In the genomic region with DNA sequence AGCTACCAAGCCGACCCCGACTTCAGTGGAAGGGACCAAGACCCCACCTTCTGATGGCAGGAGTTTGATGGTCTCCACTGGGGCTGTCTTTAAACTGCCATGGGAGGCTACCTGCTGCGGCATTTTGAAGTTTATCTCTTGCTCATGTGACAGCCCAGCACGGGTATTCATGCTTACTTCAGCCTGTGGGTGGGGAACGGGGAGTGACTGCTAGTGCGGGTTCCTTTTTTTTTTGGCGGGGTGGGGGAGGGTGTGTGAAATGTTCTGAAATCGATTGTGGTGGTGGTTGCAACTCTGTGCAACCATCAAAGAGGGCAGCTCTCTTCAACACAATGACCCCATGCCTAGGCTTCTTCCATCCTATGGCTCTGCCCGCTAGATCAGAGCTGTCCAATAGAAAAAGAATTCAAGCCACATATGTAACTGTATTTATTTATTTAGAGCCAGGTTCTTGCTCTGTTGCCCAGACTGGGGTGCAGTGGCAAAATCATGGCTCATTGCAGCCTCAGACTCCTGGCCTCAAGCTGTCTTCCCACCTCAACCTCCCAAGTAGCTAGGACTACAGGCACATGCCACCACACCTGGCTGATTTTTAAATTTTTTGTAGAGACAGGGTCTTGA, we compare ENCODE assay signal across 11 cellular contexts. TPM values are rescaled to one million over a fixed set of nuclear protein-coding genes. Genes with fewer than 3 reads are reported as not detected.
A peak's percentile ranks its signal among the peaks of the same experiment; 100 is the strongest.
DNase-seq lines count a peak whose midpoint lies in the region; ATAC-seq lines count a peak whose summit lies in the region.
"Had no signal": no experiment of that assay in that cellular context is flagged by ENCODE, and none has a peak within 500 bp of the region (broad histone marks: within the 10 kb centered on the region; RNA-seq: fewer than 3 reads in every experiment).

No MANE protein-coding gene starts in this region.

- CTCF ChIA-PET in activated CD4-positive, alpha-beta memory T cell treated with anti-CD3 and anti-CD28 coated beads for 36 hours (lab: Charles Lee) = interaction anchor here (0.7 to 1.7 kb wide), 4 partner anchors 12 to 54 kb away, joined by 3 to 4 read pairs (median 3); a partner anchor contains a TSS

- peaks cover 29% of the 10 kb centered on the region for H3K36me3 Mint-ChIP-seq in activated CD4-positive, alpha-beta memory T cell treated with anti-CD3 and anti-CD28 coated beads for 36 hours
- peaks cover 33% of the 10 kb centered on the region for H3K36me3 Mint-ChIP-seq in stimulated activated memory B cell treated with anti-CD40 and anti-IgM and Interleukin-4, amounts not matched to agents 10 μg/mL and 1 μg/mL and 100 μg/mL, for 72 hours

- peak overlapping the region; percentile 83 for H3K27ac Mint-ChIP-seq in activated CD4-positive, alpha-beta memory T cell treated with anti-CD3 and anti-CD28 coated beads for 36 hours
- H3K27ac Mint-ChIP-seq in stimulated activated memory B cell treated with anti-CD40 and anti-IgM and Interleukin-4, amounts not matched to agents 10 μg/mL and 1 μg/mL and 100 μg/mL, for 72 hours = peak overlapping the region; percentile 93

- peaks cover 89% of the 10 kb centered on the region for H3K4me1 Mint-ChIP-seq in activated CD4-positive, alpha-beta memory T cell treated with anti-CD3 and anti-CD28 coated beads for 36 hours (ENCODE audit: low read depth)
- H3K4me1 Mint-ChIP-seq in stimulated activated memory B cell treated with anti-CD40 and anti-IgM and Interleukin-4, amounts not matched to agents 10 μg/mL and 1 μg/mL and 100 μg/mL, for 72 hours = peaks cover 92% of the 10 kb centered on the region

- POLR2A ChIA-PET in activated CD4-positive, alpha-beta memory T cell treated with anti-CD3 and anti-CD28 coated beads for 36 hours (lab: Charles Lee) = interaction anchor here (0.8 to 2.8 kb wide), 4 partner anchors 12 to 21 kb away, joined by 3 to 10 read pairs (median 6); no protein-coding TSS in a partner anchor

- in situ Hi-C loops in KBM-7 (cut with MboI; ENCODE audit: low pct_unique_long_range_greater_than_20kb, low sequenced_read_pairs) = no loop called here

- no peaks in the 10 kb centered on the region for H3K27me3 Mint-ChIP-seq in activated CD4-positive, alpha-beta memory T cell treated with anti-CD3 and anti-CD28 coated beads for 36 hours
- no peaks in the 10 kb centered on the region for H3K27me3 Mint-ChIP-seq in stimulated activated memory B cell treated with anti-CD40 and anti-IgM and Interleukin-4, amounts not matched to agents 10 μg/mL and 1 μg/mL and 100 μg/mL, for 72 hours

- H3K4me3 Mint-ChIP-seq in activated CD4-positive, alpha-beta memory T cell treated with anti-CD3 and anti-CD28 coated beads for 36 hours = peak overlapping the region; percentile 26
- H3K4me3 Mint-ChIP-seq in stimulated activated memory B cell treated with anti-CD40 and anti-IgM and Interleukin-4, amounts not matched to agents 10 μg/mL and 1 μg/mL and 100 μg/mL, for 72 hours = peak overlapping the region; percentile 4

- intact Hi-C loops in activated CD4-positive, alpha-beta memory T cell treated with anti-CD3 and anti-CD28 coated beads for 36 hours (cut with micrococcal nuclease) = loop anchor here (2.0 kb wide), 1 partner anchor 14 kb away; no protein-coding TSS in a partner anchor

- H3K9me3 Mint-ChIP-seq in activated CD4-positive, alpha-beta memory T cell treated with anti-CD3 and anti-CD28 coated beads for 36 hours = no peaks in the 10 kb centered on the region
- no peaks in the 10 kb centered on the region for H3K9me3 Mint-ChIP-seq in stimulated activated memory B cell treated with anti-CD40 and anti-IgM and Interleukin-4, amounts not matched to agents 10 μg/mL and 1 μg/mL and 100 μg/mL, for 72 hours

- ATAC-seq in stimulated activated memory B cell treated with anti-CD40 and anti-IgM and Interleukin-4, amounts not matched to agents 10 μg/mL and 1 μg/mL and 100 μg/mL, for 72 hours = peak; percentile 78

- DNase-seq in activated CD8-positive, alpha-beta memory T cell treated with anti-CD3 and anti-CD28 coated beads, Interleukin-2, amount 50 U/mL, for 4 hours = peak; percentile 50
- no peak for DNase-seq in activated CD8-positive, alpha-beta memory T cell treated with anti-CD3 and anti-CD28 coated beads, Interleukin-2, amount 50 U/mL, for 48 hours
- DNase-seq in KBM-7 = peak; percentile 64
- peak; percentile 66 for DNase-seq in activated CD4-positive, alpha-beta memory T cell treated with anti-CD3 and anti-CD28 coated beads for 36 hours
- no peak for DNase-seq in NCI-H2196 treated with DMSO at 0.1 percent for 48 hours (lab: John Stamatoyannopoulos, UW; ENCODE audit: unreplicated experiment)
- DNase-seq in T-helper 9 cell = no peak
- no peak for DNase-seq in COR-L47 (lab: John Stamatoyannopoulos, UW)
- DNase-seq: H7, NCI-H774, upper lobe of left lung had no signal

RNA-seq across cellular contexts. Expression of a gene that starts 53.7 kb away (rescaled TPM):
- 100 to 1,000 TPM; 111 to 114 TPM for total RNA-seq in activated CD4-positive, alpha-beta memory T cell treated with anti-CD3 and anti-CD28 coated beads for 36 hours

Comparison
In these comparisons a context has a peak if more than half of its experiments do, and no peak if none do; other contexts are left out.
1. DNase-seq: peak in activated CD8-positive, alpha-beta memory T cell treated with anti-CD3 and anti-CD28 coated beads, Interleukin-2, amount 50 U/mL, for 4 hours (single experiment), KBM-7 (single experiment) and activated CD4-positive, alpha-beta memory T cell treated with anti-CD3 and anti-CD28 coated beads for 36 hours (single experiment); none in activated CD8-positive, alpha-beta memory T cell treated with anti-CD3 and anti-CD28 coated beads, Interleukin-2, amount 50 U/mL, for 48 hours (single experiment), NCI-H2196 treated with DMSO at 0.1 percent for 48 hours (single experiment), T-helper 9 cell (single experiment) and COR-L47 (single experiment).